Comparison of ENCODE assay signal across 25 cellular contexts in genomic region chr1:171344473-171344820, GRCh38. TPM values are rescaled to one million over a fixed set of nuclear protein-coding genes. Genes with fewer than 3 reads are reported as not detected.
A peak's percentile ranks its signal among the peaks of the same experiment; 100 is the strongest.
DNase-seq lines count a peak whose midpoint lies in the region; ATAC-seq, FAIRE-seq and TF ChIP-seq lines count a peak whose summit lies in the region.
"Had no signal": no experiment of that assay in that cellular context is flagged by ENCODE, and none has a peak within 500 bp of the region (broad histone marks: within the 10 kb centered on the region; RNA-seq: fewer than 3 reads in every experiment).

No MANE protein-coding gene starts in this region.

- H3K4me1 ChIP-seq in body of pancreas, result peaks cover 14% of the 10 kb centered on the region
- H3K4me1 ChIP-seq in keratinocyte (ENCODE audit: control insufficient read depth, extremely low read depth, insufficient read depth, low read length), result no peaks in the 10 kb centered on the region
- H3K4me1 ChIP-seq: gastrocnemius medialis had no signal

- no peaks in the 10 kb centered on the region for H3K4me1 Mint-ChIP-seq in activated naive CD4-positive, alpha-beta T cell treated with anti-CD3 and anti-CD28 coated beads for 36 hours (ENCODE audit: low read depth)
- H3K4me1 Mint-ChIP-seq: neural crest cell; stimulated activated naive CD8-positive, alpha-beta T cell treated with anti-CD3 and anti-CD28 coated beads, Interleukin-15, amount 100 ng/mL, for 72 hours had no signal

- no peaks in the 10 kb centered on the region for H3K9me1 ChIP-seq in keratinocyte (ENCODE audit: control insufficient read depth, extremely low read depth, insufficient read depth, low read length)

- H3K36me3 ChIP-seq in body of pancreas (replicated peaks in 1 of 2; ENCODE audit: insufficient read depth in 1 of 2, low read depth in 2 of 2) (no peaks in the 10 kb centered on the region), keratinocyte (ENCODE audit: control insufficient read depth in 2 of 2, extremely low read depth in 1 of 2, insufficient read depth in 2 of 2, low read length in 2 of 2) (no peaks in the 10 kb centered on the region)
- H3K36me3 ChIP-seq: brain microvascular endothelial cell, gastrocnemius medialis had no signal

- H3K9me3 ChIP-seq in body of pancreas (no peaks in the 10 kb centered on the region), keratinocyte (ENCODE audit: control insufficient read depth, low read depth, low read length) (no peaks in the 10 kb centered on the region)
- H3K9me3 ChIP-seq: gastrocnemius medialis had no signal

- TF ChIP-seq CTCF in body of pancreas (IDR thresholded peaks at IDR 0.05) (no peak), keratinocyte (optimal IDR thresholded peaks at IDR 0.05 in 1 of 3, IDR thresholded peaks at IDR 0.05 in 1 of 3, conservative IDR thresholded peaks at IDR 0.05 in 1 of 3; ENCODE audit: extremely low read depth in 1 of 3, insufficient read depth in 2 of 3, low read length in 3 of 3) (no peak)

- no peak overlapping the region for H3K27ac Mint-ChIP-seq in activated naive CD4-positive, alpha-beta T cell treated with anti-CD3 and anti-CD28 coated beads for 36 hours
- H3K27ac Mint-ChIP-seq: activated naive CD8-positive, alpha-beta T cell; activated T-helper 1 cell treated with anti-CD3 and anti-CD28 coated beads, Interleukin-12 subunit alpha, Interleukin-12 subunit beta, Interleukin-2, Interleukin-4 antibody, amounts not matched to agents 30 ng/mL and 10 ng/mL and 1 ng/mL, durations not matched to agents 14 hours and 24 hours and 36 hours; stimulated activated naive CD8-positive, alpha-beta T cell treated with anti-CD3 and anti-CD28 coated beads, Interleukin-15, amount 100 ng/mL, for 72 hours; type B pancreatic cell had no signal

- H3K9me3 Mint-ChIP-seq in activated naive CD4-positive, alpha-beta T cell treated with anti-CD3 and anti-CD28 coated beads for 36 hours, result peaks cover 12% of the 10 kb centered on the region

- H4K20me1 ChIP-seq in keratinocyte (ENCODE audit: control insufficient read depth, extremely low read depth, insufficient read depth, low read length), result no peaks in the 10 kb centered on the region

- peak overlapping the region; percentile 4 for H2AFZ ChIP-seq in keratinocyte (ENCODE audit: control insufficient read depth, low read length)

- peaks cover under 1% of the 10 kb centered on the region for H3K36me3 Mint-ChIP-seq in activated naive CD4-positive, alpha-beta T cell treated with anti-CD3 and anti-CD28 coated beads for 36 hours (ENCODE audit: low read depth)
- H3K36me3 Mint-ChIP-seq: type B pancreatic cell had no signal

- H3K27me3 Mint-ChIP-seq in activated naive CD4-positive, alpha-beta T cell treated with anti-CD3 and anti-CD28 coated beads for 36 hours (ENCODE audit: low read depth), result no peaks in the 10 kb centered on the region
- H3K27me3 Mint-ChIP-seq: activated naive CD8-positive, alpha-beta T cell; progenitor cell of endocrine pancreas; stimulated activated naive CD8-positive, alpha-beta T cell treated with anti-CD3 and anti-CD28 coated beads, Interleukin-15, amount 100 ng/mL, for 72 hours; type B pancreatic cell had no signal

- no peak overlapping the region for H3K4me3 ChIP-seq in body of pancreas
- no peak overlapping the region for H3K4me3 ChIP-seq in keratinocyte (ENCODE audit: control insufficient read depth in 2 of 3, extremely low read depth in 1 of 3, insufficient read depth in 2 of 3, low read depth in 1 of 3, low read length in 3 of 3)
- H3K4me3 ChIP-seq: gastrocnemius medialis had no signal

- no peaks in the 10 kb centered on the region for H3K27me3 ChIP-seq in body of pancreas
- no peaks in the 10 kb centered on the region for H3K27me3 ChIP-seq in keratinocyte (ENCODE audit: control insufficient read depth, extremely low read depth, insufficient read depth, low read length)
- H3K27me3 ChIP-seq: brain microvascular endothelial cell, gastrocnemius medialis had no signal

- 26 to 48% methylated on average over 6 of the region's 6 CpGs for WGBS in body of pancreas, 2 donors

- H3K4me2 ChIP-seq in keratinocyte (ENCODE audit: control insufficient read depth, extremely low read depth, insufficient read depth, low read depth, low read length), result no peak overlapping the region
- H3K4me2 ChIP-seq: KMS-11 had no signal

- peak overlapping the region in 3 of 4 donors; percentile 35 to 58 (median 51) for H3K27ac ChIP-seq in body of pancreas
- H3K27ac ChIP-seq in keratinocyte (ENCODE audit: control insufficient read depth, insufficient read depth, low read length), result no peak overlapping the region
- H3K27ac ChIP-seq: brain microvascular endothelial cell, gastrocnemius medialis, KMS-11, RWPE1 had no signal

- no peaks in the 10 kb centered on the region for H3K79me2 ChIP-seq in keratinocyte (ENCODE audit: control insufficient read depth, insufficient read depth, low read length)

- DNase-seq in HuH-7 (ENCODE audit: low spot score), result peak; percentile 23
- peak in 3 of 4 donors; percentile 40 to 59 (median 40) for DNase-seq in body of pancreas
- no peak for DNase-seq in keratinocyte (ENCODE audit: low read depth, low spot score)
- no peak for DNase-seq in sciatic nerve (ENCODE audit: low spot score)
- DNase-seq in activated naive CD4-positive, alpha-beta T cell (lab: John Stamatoyannopoulos, UW), result no peak
- no peak for DNase-seq in NCI-H2171 treated with DMSO at 0.1 percent for 48 hours (lab: John Stamatoyannopoulos, UW)
- no peak for DNase-seq in activated naive CD4-positive, alpha-beta T cell treated with anti-CD3 and anti-CD28 coated beads for 36 hours
- DNase-seq in DMS 273 treated with DMSO at 0.1 percent for 48 hours (lab: John Stamatoyannopoulos, UW), result no peak
- DNase-seq: activated CD4-positive, CD25-positive, alpha-beta regulatory T cell treated with anti-CD3 and anti-CD28 coated beads, Interleukin-2, amount 50 U/mL, for 72 hours; brain microvascular endothelial cell; cortex of kidney; gastrocnemius medialis; H7; NCI-H2081; NCI-H510A; stimulated activated CD4-positive, alpha-beta T cell treated with anti-CD3 and anti-CD28 coated beads, Interleukin-4, amount 100 ng/mL, for 24 hours; stimulated activated naive CD8-positive, alpha-beta T cell treated with anti-CD3 and anti-CD28 coated beads, Interleukin-15, amount 100 ng/mL, for 72 hours; T1000 had no signal

- CTCF ChIA-PET in activated naive CD4-positive, alpha-beta T cell treated with anti-CD3 and anti-CD28 coated beads for 36 hours (lab: Charles Lee), result interaction anchor here (1.1 kb wide), 1 partner anchor 10 kb away, joined by 3 read pairs; no protein-coding TSS in a partner anchor

- FAIRE-seq in keratinocyte (lab: Jason Lieb, UNC), result peak; percentile 17

- ATAC-seq in body of pancreas (peak; percentile 30), sciatic nerve (peak; percentile 88)
- ATAC-seq: gastrocnemius medialis; stimulated activated naive CD8-positive, alpha-beta T cell treated with anti-CD3 and anti-CD28 coated beads, Interleukin-15, amount 100 ng/mL, for 72 hours had no signal

- H3K9ac ChIP-seq in keratinocyte (ENCODE audit: control insufficient read depth, extremely low read depth, insufficient read depth, low read length), result no peak overlapping the region
- H3K9ac ChIP-seq: KMS-11 had no signal

- no peak overlapping the region for H3K4me3 Mint-ChIP-seq in activated naive CD4-positive, alpha-beta T cell treated with anti-CD3 and anti-CD28 coated beads for 36 hours
- H3K4me3 Mint-ChIP-seq: activated naive CD8-positive, alpha-beta T cell; activated T-helper 1 cell treated with anti-CD3 and anti-CD28 coated beads, Interleukin-12 subunit alpha, Interleukin-12 subunit beta, Interleukin-2, Interleukin-4 antibody, amounts not matched to agents 30 ng/mL and 10 ng/mL and 1 ng/mL, durations not matched to agents 14 hours and 24 hours and 36 hours; neural crest cell; stimulated activated naive CD8-positive, alpha-beta T cell treated with anti-CD3 and anti-CD28 coated beads, Interleukin-15, amount 100 ng/mL, for 72 hours; type B pancreatic cell had no signal

- dilution Hi-C loops in keratinocyte (cut with MboI; ENCODE audit: extremely low pct_ligation_motif_present, low sequenced_read_pairs), result no loop called here

- no peak for TF ChIP-seq POLR2A in body of pancreas (IDR thresholded peaks at IDR 0.05)

- intact Hi-C loops in body of pancreas (cut with DNase I) (no loop called here), sciatic nerve (cut with DNase I) (no loop called here)
- intact Hi-C loops in activated naive CD4-positive, alpha-beta T cell treated with anti-CD3 and anti-CD28 coated beads for 36 hours (cut with micrococcal nuclease), result no loop called here

RNA-seq across cellular contexts. Expression of gene FMO4, which starts 30.5 kb away (rescaled TPM):
- total RNA-seq in body of pancreas, result 1 to 10 TPM in 1 of 2 donors, under 1 TPM in 1; 0.99 to 4.4 TPM
- polyA plus RNA-seq in keratinocyte, result 2.9 to 6.2 TPM (median 4.7 TPM) in 3 replicates
- polyA plus RNA-seq in keratinocyte (2011; ENCODE audit: low read depth), result 1.9 TPM
- 1.9 and 4.0 TPM in 2 replicates for polyA plus RNA-seq in keratinocyte (2011; cell fraction: cytosol; rRNA removed)
- 5.2 and 5.9 TPM in 2 replicates for polyA plus RNA-seq in keratinocyte (2011; cell fraction: nucleus; rRNA removed)
- 1.6 and 2.1 TPM in 2 replicates for polyA plus RNA-seq in keratinocyte (2012; ENCODE audit: low replicate concordance)
- 0.39 to 4.1 TPM (median 3.6 TPM) in 3 replicates for polyA minus RNA-seq in keratinocyte
- polyA minus RNA-seq in keratinocyte (2011; cell fraction: cytosol; rRNA and poly(A)+ RNA removed), result 1.5 TPM
- 2.0 and 5.0 TPM in 2 replicates for polyA minus RNA-seq in keratinocyte (2011; cell fraction: nucleus; rRNA and poly(A)+ RNA removed)
- 4.9 TPM for total RNA-seq in sciatic nerve
- 1 to 10 TPM; 2.0 to 2.1 TPM for total RNA-seq in activated naive CD4-positive, alpha-beta T cell treated with anti-CD3 and anti-CD28 coated beads for 36 hours

Comparison
In these comparisons a context has a peak if more than half of its experiments do, and no peak if none do; other contexts are left out.
1. DNase-seq: peak in HuH-7 (single experiment) and body of pancreas (3 of 4); none in keratinocyte (single experiment), sciatic nerve (single experiment), activated naive CD4-positive, alpha-beta T cell (0 of 4), NCI-H2171 treated with DMSO at 0.1 percent for 48 hours (single experiment), activated naive CD4-positive, alpha-beta T cell treated with anti-CD3 and anti-CD28 coated beads for 36 hours (single experiment) and DMS 273 treated with DMSO at 0.1 percent for 48 hours (single experiment).